1 cellular context compared by ENCODE assay signal in genomic region chr12:65740506-65740872, GRCh38.
TF ChIP-seq lines count a peak whose summit lies in the region.

No MANE protein-coding gene starts in this region.

TF ChIP-seq in H1, 55 proteins besides CTCF, POLR2A, EP300 and RAD21 (continued from another document):
- TF ChIP-seq, protein P1, sequence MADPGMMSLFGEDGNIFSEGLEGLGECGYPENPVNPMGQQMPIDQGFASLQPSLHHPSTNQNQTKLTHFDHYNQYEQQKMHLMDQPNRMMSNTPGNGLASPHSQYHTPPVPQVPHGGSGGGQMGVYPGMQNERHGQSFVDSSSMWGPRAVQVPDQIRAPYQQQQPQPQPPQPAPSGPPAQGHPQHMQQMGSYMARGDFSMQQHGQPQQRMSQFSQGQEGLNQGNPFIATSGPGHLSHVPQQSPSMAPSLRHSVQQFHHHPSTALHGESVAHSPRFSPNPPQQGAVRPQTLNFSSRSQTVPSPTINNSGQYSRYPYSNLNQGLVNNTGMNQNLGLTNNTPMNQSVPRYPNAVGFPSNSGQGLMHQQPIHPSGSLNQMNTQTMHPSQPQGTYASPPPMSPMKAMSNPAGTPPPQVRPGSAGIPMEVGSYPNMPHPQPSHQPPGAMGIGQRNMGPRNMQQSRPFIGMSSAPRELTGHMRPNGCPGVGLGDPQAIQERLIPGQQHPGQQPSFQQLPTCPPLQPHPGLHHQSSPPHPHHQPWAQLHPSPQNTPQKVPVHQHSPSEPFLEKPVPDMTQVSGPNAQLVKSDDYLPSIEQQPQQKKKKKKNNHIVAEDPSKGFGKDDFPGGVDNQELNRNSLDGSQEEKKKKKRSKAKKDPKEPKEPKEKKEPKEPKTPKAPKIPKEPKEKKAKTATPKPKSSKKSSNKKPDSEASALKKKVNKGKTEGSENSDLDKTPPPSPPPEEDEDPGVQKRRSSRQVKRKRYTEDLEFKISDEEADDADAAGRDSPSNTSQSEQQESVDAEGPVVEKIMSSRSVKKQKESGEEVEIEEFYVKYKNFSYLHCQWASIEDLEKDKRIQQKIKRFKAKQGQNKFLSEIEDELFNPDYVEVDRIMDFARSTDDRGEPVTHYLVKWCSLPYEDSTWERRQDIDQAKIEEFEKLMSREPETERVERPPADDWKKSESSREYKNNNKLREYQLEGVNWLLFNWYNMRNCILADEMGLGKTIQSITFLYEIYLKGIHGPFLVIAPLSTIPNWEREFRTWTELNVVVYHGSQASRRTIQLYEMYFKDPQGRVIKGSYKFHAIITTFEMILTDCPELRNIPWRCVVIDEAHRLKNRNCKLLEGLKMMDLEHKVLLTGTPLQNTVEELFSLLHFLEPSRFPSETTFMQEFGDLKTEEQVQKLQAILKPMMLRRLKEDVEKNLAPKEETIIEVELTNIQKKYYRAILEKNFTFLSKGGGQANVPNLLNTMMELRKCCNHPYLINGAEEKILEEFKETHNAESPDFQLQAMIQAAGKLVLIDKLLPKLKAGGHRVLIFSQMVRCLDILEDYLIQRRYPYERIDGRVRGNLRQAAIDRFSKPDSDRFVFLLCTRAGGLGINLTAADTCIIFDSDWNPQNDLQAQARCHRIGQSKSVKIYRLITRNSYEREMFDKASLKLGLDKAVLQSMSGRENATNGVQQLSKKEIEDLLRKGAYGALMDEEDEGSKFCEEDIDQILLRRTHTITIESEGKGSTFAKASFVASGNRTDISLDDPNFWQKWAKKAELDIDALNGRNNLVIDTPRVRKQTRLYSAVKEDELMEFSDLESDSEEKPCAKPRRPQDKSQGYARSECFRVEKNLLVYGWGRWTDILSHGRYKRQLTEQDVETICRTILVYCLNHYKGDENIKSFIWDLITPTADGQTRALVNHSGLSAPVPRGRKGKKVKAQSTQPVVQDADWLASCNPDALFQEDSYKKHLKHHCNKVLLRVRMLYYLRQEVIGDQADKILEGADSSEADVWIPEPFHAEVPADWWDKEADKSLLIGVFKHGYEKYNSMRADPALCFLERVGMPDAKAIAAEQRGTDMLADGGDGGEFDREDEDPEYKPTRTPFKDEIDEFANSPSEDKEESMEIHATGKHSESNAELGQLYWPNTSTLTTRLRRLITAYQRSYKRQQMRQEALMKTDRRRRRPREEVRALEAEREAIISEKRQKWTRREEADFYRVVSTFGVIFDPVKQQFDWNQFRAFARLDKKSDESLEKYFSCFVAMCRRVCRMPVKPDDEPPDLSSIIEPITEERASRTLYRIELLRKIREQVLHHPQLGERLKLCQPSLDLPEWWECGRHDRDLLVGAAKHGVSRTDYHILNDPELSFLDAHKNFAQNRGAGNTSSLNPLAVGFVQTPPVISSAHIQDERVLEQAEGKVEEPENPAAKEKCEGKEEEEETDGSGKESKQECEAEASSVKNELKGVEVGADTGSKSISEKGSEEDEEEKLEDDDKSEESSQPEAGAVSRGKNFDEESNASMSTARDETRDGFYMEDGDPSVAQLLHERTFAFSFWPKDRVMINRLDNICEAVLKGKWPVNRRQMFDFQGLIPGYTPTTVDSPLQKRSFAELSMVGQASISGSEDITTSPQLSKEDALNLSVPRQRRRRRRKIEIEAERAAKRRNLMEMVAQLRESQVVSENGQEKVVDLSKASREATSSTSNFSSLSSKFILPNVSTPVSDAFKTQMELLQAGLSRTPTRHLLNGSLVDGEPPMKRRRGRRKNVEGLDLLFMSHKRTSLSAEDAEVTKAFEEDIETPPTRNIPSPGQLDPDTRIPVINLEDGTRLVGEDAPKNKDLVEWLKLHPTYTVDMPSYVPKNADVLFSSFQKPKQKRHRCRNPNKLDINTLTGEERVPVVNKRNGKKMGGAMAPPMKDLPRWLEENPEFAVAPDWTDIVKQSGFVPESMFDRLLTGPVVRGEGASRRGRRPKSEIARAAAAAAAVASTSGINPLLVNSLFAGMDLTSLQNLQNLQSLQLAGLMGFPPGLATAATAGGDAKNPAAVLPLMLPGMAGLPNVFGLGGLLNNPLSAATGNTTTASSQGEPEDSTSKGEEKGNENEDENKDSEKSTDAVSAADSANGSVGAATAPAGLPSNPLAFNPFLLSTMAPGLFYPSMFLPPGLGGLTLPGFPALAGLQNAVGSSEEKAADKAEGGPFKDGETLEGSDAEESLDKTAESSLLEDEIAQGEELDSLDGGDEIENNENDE (IDR thresholded peaks at IDR 0.05; ENCODE audit: insufficient replicate concordance, low read length): no peak
- TF ChIP-seq JUN (IDR thresholded peaks at IDR 0.05; ENCODE audit: low read depth, low read length) (no peak), ZNF274 (IDR thresholded peaks at IDR 0.05; ENCODE audit: borderline replicate concordance, extremely low read depth, low read length) (no peak), SP1 (IDR thresholded peaks at IDR 0.05; ENCODE audit: low read depth, low read length) (no peak), POU5F1 (IDR thresholded peaks at IDR 0.05; ENCODE audit: low read depth, low read length) (no peak)
- TF ChIP-seq, protein P2, sequence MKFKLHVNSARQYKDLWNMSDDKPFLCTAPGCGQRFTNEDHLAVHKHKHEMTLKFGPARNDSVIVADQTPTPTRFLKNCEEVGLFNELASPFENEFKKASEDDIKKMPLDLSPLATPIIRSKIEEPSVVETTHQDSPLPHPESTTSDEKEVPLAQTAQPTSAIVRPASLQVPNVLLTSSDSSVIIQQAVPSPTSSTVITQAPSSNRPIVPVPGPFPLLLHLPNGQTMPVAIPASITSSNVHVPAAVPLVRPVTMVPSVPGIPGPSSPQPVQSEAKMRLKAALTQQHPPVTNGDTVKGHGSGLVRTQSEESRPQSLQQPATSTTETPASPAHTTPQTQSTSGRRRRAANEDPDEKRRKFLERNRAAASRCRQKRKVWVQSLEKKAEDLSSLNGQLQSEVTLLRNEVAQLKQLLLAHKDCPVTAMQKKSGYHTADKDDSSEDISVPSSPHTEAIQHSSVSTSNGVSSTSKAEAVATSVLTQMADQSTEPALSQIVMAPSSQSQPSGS (IDR thresholded peaks at IDR 0.05; ENCODE audit: low read length): no peak
